In the genomic region with DNA sequence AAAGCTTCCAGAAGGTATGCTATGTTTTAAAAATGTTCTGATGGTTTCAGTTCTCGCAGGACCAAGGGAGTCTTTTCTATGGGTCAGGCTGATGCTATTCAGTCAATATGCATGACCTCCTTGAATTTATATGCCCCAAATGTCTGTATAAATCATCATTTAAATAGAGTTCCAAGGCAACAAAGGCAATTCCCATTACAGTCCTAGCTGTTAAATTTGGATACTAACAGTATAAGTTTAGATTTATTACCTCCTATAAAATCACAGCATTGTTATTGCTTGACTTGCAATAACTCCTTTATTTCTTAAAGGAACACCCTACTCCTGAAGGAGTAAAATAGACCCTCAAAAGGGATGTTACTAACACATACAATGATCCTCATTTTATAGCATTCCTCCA, we compare ENCODE assay signal across 35 cellular contexts.
"Had no signal": no experiment of that assay in that cellular context is flagged by ENCODE, and none has a peak within 500 bp of the region (broad histone marks: within the 10 kb centered on the region; RNA-seq: fewer than 3 reads in every experiment).

No MANE protein-coding gene starts in this region.

- H3K27ac ChIP-seq: ascending aorta, breast epithelium, cardiac muscle cell, colonic mucosa, dorsolateral prefrontal cortex, esophagus muscularis mucosa, foreskin keratinocyte, gastrocnemius medialis had no signal

- H3K4me1 ChIP-seq: ascending aorta, breast epithelium, colonic mucosa, esophagus muscularis mucosa, foreskin keratinocyte, gastrocnemius medialis had no signal

- ATAC-seq: activated CD4-positive, alpha-beta T cell treated with anti-CD3 and anti-CD28 coated beads for 36 hours; activated CD8-positive, alpha-beta memory T cell treated with anti-CD3 and anti-CD28 coated beads, Interleukin-2, amount 10 ng/mL, durations not matched to agents 7 days and 5 days; activated CD8-positive, alpha-beta T cell treated with anti-CD3 and anti-CD28 coated beads, Interleukin-2, amount 10 ng/mL, durations not matched to agents 7 days and 5 days; activated naive CD4-positive, alpha-beta T cell treated with anti-CD3 and anti-CD28 coated beads, Interleukin-2, amount 50 U/mL, for 72 hours; activated T-cell treated with anti-CD3 and anti-CD28 coated beads, Interleukin-2, amount 50 U/mL, for 72 hours; foreskin keratinocyte; gastrocnemius medialis; T-helper 17 cell had no signal

- H3K36me3 Mint-ChIP-seq: activated CD4-positive, alpha-beta memory T cell treated with anti-CD3 and anti-CD28 coated beads for 36 hours; activated CD8-positive, alpha-beta memory T cell treated with anti-CD3 and anti-CD28 coated beads, Interleukin-2, amount 10 ng/mL, durations not matched to agents 7 days and 5 days; activated naive CD4-positive, alpha-beta T cell treated with anti-CD3 and anti-CD28 coated beads, Interleukin-2, amount 10 ng/mL, durations not matched to agents 7 days and 5 days; activated naive CD4-positive, alpha-beta T cell treated with anti-CD3 and anti-CD28 coated beads, Interleukin-2, amount 50 U/mL, for 72 hours; activated naive CD8-positive, alpha-beta T cell treated with anti-CD3 and anti-CD28 coated beads, Interleukin-2, amount 10 ng/mL, durations not matched to agents 7 days and 5 days; brain had no signal

- H3K4me1 Mint-ChIP-seq: activated CD4-positive, alpha-beta T cell treated with anti-CD3 and anti-CD28 coated beads for 36 hours; activated CD4-positive, alpha-beta T cell treated with anti-CD3 and anti-CD28 coated beads, Interleukin-2, amount 10 ng/mL, durations not matched to agents 24 days and 14 days; activated CD8-positive, alpha-beta memory T cell treated with anti-CD3 and anti-CD28 coated beads, Interleukin-2, amount 10 ng/mL, durations not matched to agents 7 days and 5 days; activated naive CD4-positive, alpha-beta T cell treated with anti-CD3 and anti-CD28 coated beads, Interleukin-2, amount 10 ng/mL, durations not matched to agents 7 days and 5 days; activated naive CD8-positive, alpha-beta T cell treated with anti-CD3 and anti-CD28 coated beads, Interleukin-2, amount 10 ng/mL, durations not matched to agents 7 days and 5 days; endodermal cell; T-helper 17 cell had no signal

- H3K9me3 ChIP-seq: ascending aorta, breast epithelium, colonic mucosa, esophagus muscularis mucosa, gastrocnemius medialis had no signal

- H3K27ac Mint-ChIP-seq: activated CD4-positive, alpha-beta memory T cell treated with anti-CD3 and anti-CD28 coated beads for 36 hours; activated CD4-positive, alpha-beta T cell treated with anti-CD3 and anti-CD28 coated beads for 36 hours; activated CD4-positive, alpha-beta T cell treated with anti-CD3 and anti-CD28 coated beads, Interleukin-2, amount 10 ng/mL, durations not matched to agents 24 days and 14 days; activated CD8-positive, alpha-beta memory T cell treated with anti-CD3 and anti-CD28 coated beads, Interleukin-2, amount 10 ng/mL, durations not matched to agents 7 days and 5 days; activated CD8-positive, alpha-beta T cell treated with anti-CD3 and anti-CD28 coated beads, Interleukin-2, amount 10 ng/mL, durations not matched to agents 7 days and 5 days; activated naive CD4-positive, alpha-beta T cell treated with anti-CD3 and anti-CD28 coated beads, Interleukin-2, amount 10 ng/mL, durations not matched to agents 7 days and 5 days; activated naive CD4-positive, alpha-beta T cell treated with anti-CD3 and anti-CD28 coated beads, Interleukin-2, amount 50 U/mL, for 72 hours; activated naive CD8-positive, alpha-beta T cell treated with anti-CD3 and anti-CD28 coated beads, Interleukin-2, amount 10 ng/mL, durations not matched to agents 7 days and 5 days; activated T-cell treated with anti-CD3 and anti-CD28 coated beads, Interleukin-2, amount 50 U/mL, for 24 hours; activated T-cell treated with anti-CD3 and anti-CD28 coated beads, Interleukin-2, amount 50 U/mL, for 72 hours; endodermal cell; T-helper 17 cell; T-helper 2 cell treated with Interferon-gamma antibody and Interleukin-4, amounts not matched to agents 5 μg/mL and 100 μg/mL, for 36 hours had no signal

- H3K27me3 ChIP-seq: ascending aorta, breast epithelium, colonic mucosa, dorsolateral prefrontal cortex, esophagus muscularis mucosa, foreskin keratinocyte, gastrocnemius medialis had no signal

- H3K27me3 Mint-ChIP-seq: activated CD4-positive, alpha-beta memory T cell treated with anti-CD3 and anti-CD28 coated beads for 36 hours; activated CD4-positive, alpha-beta T cell treated with anti-CD3 and anti-CD28 coated beads for 36 hours; activated CD4-positive, alpha-beta T cell treated with anti-CD3 and anti-CD28 coated beads, Interleukin-2, amount 10 ng/mL, durations not matched to agents 24 days and 14 days; activated CD8-positive, alpha-beta memory T cell treated with anti-CD3 and anti-CD28 coated beads, Interleukin-2, amount 10 ng/mL, durations not matched to agents 7 days and 5 days; activated naive CD4-positive, alpha-beta T cell treated with anti-CD3 and anti-CD28 coated beads, Interleukin-2, amount 10 ng/mL, durations not matched to agents 7 days and 5 days; activated naive CD8-positive, alpha-beta T cell treated with anti-CD3 and anti-CD28 coated beads, Interleukin-2, amount 10 ng/mL, durations not matched to agents 7 days and 5 days; activated T-cell treated with anti-CD3 and anti-CD28 coated beads, Interleukin-2, amount 50 U/mL, for 24 hours; brain; T-helper 17 cell had no signal

- H3K4me3 ChIP-seq: ascending aorta, breast epithelium, cardiac muscle cell, colonic mucosa, dorsolateral prefrontal cortex, esophagus muscularis mucosa, gastrocnemius medialis had no signal

- H3K4me3 Mint-ChIP-seq: activated CD4-positive, alpha-beta memory T cell treated with anti-CD3 and anti-CD28 coated beads for 36 hours; activated CD4-positive, alpha-beta T cell treated with anti-CD3 and anti-CD28 coated beads for 36 hours; activated CD4-positive, alpha-beta T cell treated with anti-CD3 and anti-CD28 coated beads, Interleukin-2, amount 10 ng/mL, durations not matched to agents 24 days and 14 days; activated CD8-positive, alpha-beta memory T cell treated with anti-CD3 and anti-CD28 coated beads, Interleukin-2, amount 10 ng/mL, durations not matched to agents 7 days and 5 days; activated CD8-positive, alpha-beta T cell treated with anti-CD3 and anti-CD28 coated beads, Interleukin-2, amount 10 ng/mL, durations not matched to agents 7 days and 5 days; activated naive CD4-positive, alpha-beta T cell treated with anti-CD3 and anti-CD28 coated beads, Interleukin-2, amount 10 ng/mL, durations not matched to agents 7 days and 5 days; activated naive CD8-positive, alpha-beta T cell treated with anti-CD3 and anti-CD28 coated beads, Interleukin-2, amount 10 ng/mL, durations not matched to agents 7 days and 5 days; activated T-cell treated with anti-CD3 and anti-CD28 coated beads, Interleukin-2, amount 50 U/mL, for 24 hours; activated T-cell treated with anti-CD3 and anti-CD28 coated beads, Interleukin-2, amount 50 U/mL, for 72 hours; brain; endodermal cell; T-helper 17 cell; T-helper 2 cell treated with Interferon-gamma antibody and Interleukin-4, amounts not matched to agents 5 μg/mL and 100 μg/mL, for 36 hours had no signal

- H3K9me3 Mint-ChIP-seq: activated CD4-positive, alpha-beta T cell treated with anti-CD3 and anti-CD28 coated beads, Interleukin-2, amount 10 ng/mL, durations not matched to agents 24 days and 14 days; endodermal cell; T-helper 2 cell treated with Interferon-gamma antibody and Interleukin-4, amounts not matched to agents 5 μg/mL and 100 μg/mL, for 36 hours had no signal

- H3K36me3 ChIP-seq: ascending aorta, breast epithelium, cardiac muscle cell, colonic mucosa, esophagus muscularis mucosa, gastrocnemius medialis had no signal

- DNase-seq: activated CD4-positive, alpha-beta memory T cell treated with anti-CD3 and anti-CD28 coated beads for 36 hours; activated CD4-positive, alpha-beta T cell treated with anti-CD3 and anti-CD28 coated beads for 36 hours; activated CD4-positive, alpha-beta T cell treated with anti-CD3 and anti-CD28 coated beads, Interleukin-2, amount 10 ng/mL, durations not matched to agents 24 days and 14 days; activated CD4-positive, CD25-positive, alpha-beta regulatory T cell; activated CD4-positive, CD25-positive, alpha-beta regulatory T cell treated with anti-CD3 and anti-CD28 coated beads, Interleukin-2, amount 50 U/mL, for 72 hours; activated CD8-positive, alpha-beta memory T cell treated with anti-CD3 and anti-CD28 coated beads, Interleukin-2, amount 10 ng/mL, durations not matched to agents 7 days and 5 days; activated CD8-positive, alpha-beta memory T cell treated with anti-CD3 and anti-CD28 coated beads, Interleukin-2, amount 50 U/mL, for 4 hours; activated CD8-positive, alpha-beta T cell treated with anti-CD3 and anti-CD28 coated beads, Interleukin-2, amount 10 ng/mL, durations not matched to agents 7 days and 5 days; activated gamma-delta T cell; activated naive CD4-positive, alpha-beta T cell; activated naive CD4-positive, alpha-beta T cell treated with anti-CD3 and anti-CD28 coated beads, Interleukin-2, amount 10 ng/mL, durations not matched to agents 7 days and 5 days; activated naive CD8-positive, alpha-beta T cell treated with anti-CD3 and anti-CD28 coated beads, Interleukin-2, amount 10 ng/mL, durations not matched to agents 7 days and 5 days; activated T-cell treated with anti-CD3 and anti-CD28 coated beads for 4 hours; activated T-cell treated with anti-CD3 and anti-CD28 coated beads, Interleukin-2, amount 50 U/mL, for 24 hours; activated T-cell treated with anti-CD3 and anti-CD28 coated beads, Interleukin-2, amount 50 U/mL, for 72 hours; central memory CD4-positive, alpha-beta T cell; cerebellar nuclear complex; colonic mucosa; dorsolateral prefrontal cortex; effector memory CD4-positive, alpha-beta T cell; endodermal cell; erythroblast; foreskin keratinocyte; gastrocnemius medialis; glutamatergic neuron; T-helper 1 cell; T-helper 17 cell; T1000 had no signal
